Comparison of ENCODE assay signal across 17 cellular contexts in the genomic region with DNA sequence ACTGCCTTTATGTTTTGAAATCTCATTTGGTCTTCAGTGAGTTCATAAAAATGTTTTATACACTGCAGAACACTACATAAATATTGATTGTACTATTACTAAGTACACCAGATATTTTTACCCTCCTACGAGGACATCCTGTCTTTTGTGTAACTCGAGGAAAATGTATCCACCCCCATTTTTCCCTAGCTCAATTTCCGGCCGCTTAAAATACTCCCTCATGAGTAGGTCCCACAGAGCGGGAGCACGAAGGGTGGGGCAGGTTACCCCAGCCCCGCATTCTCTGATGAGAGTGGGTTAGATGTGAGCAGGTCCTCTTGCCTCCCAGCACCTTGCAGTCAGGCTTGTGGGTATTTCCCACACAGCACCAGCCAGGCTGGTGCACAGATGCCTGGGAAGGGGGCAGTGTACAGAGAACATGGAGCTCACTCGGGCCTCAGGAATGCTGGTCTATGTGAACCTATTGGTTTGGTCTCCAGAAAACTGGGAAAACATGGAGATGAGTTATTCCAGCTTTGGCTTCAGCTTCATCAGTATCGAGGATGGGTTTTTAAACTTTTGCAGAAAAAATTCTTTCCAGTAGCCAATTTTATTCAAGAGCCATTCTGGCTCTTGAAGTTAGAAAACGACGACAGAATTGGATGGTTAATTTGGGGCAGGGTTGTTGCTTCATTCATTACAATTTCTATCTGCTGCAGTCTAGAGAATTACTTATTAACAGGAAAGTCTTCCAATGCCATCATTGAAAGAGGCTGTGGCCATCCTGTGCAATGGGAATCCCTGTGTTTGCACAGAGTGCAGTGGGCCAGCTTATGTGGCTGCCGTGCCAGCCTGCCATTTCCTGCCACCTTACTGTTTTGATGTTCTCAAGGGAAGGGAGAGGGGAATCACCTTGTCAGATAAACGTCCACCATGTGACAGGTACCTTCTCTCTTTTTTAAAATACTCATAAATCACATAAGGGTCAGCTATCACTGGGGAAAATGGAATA.
DNase-seq lines count a peak whose midpoint lies in the region; ATAC-seq and TF ChIP-seq lines count a peak whose summit lies in the region.
"Had no signal": no experiment of that assay in that cellular context is flagged by ENCODE, and none has a peak within 500 bp of the region (broad histone marks: within the 10 kb centered on the region; RNA-seq: fewer than 3 reads in every experiment).

No MANE protein-coding gene starts in this region.

- H3K36me3 ChIP-seq in RWPE2 (ENCODE audit: low read depth) (no peaks in the 10 kb centered on the region), upper lobe of left lung (no peaks in the 10 kb centered on the region), gastroesophageal sphincter (no peaks in the 10 kb centered on the region)

- 57 to 68% methylated on average over 13 of the region's 13 CpGs for WGBS in upper lobe of left lung, 2 donors
- WGBS in gastroesophageal sphincter (ENCODE audit: low coverage in 1 of 2), 2 donors: 54 to 74% methylated on average over 8 to 9 of the region's 13 CpGs

- H3K9me3 ChIP-seq in RWPE2 (ENCODE audit: severe bottlenecking): no peaks in the 10 kb centered on the region
- no peaks in the 10 kb centered on the region for H3K9me3 ChIP-seq in upper lobe of left lung
- H3K9me3 ChIP-seq in gastroesophageal sphincter: no peaks in the 10 kb centered on the region

- H3K9me3 Mint-ChIP-seq in osteocyte (ENCODE audit: unreplicated experiment): no peaks in the 10 kb centered on the region
- H3K9me3 Mint-ChIP-seq: activated naive CD4-positive, alpha-beta T cell treated with anti-CD3 and anti-CD28 coated beads, Interleukin-2, amount 10 ng/mL, durations not matched to agents 7 days and 5 days had no signal

- TF ChIP-seq EP300 in upper lobe of left lung (IDR thresholded peaks at IDR 0.05) (no peak), gastroesophageal sphincter (IDR thresholded peaks at IDR 0.05) (no peak)

- H3K4me1 Mint-ChIP-seq in osteocyte (ENCODE audit: unreplicated experiment): peaks cover 25% of the 10 kb centered on the region
- H3K4me1 Mint-ChIP-seq: activated CD4-positive, alpha-beta T cell treated with anti-CD3 and anti-CD28 coated beads for 36 hours; naive B cell had no signal

- H3K4me1 ChIP-seq in RWPE2 (ENCODE audit: insufficient read depth, poor library complexity, severe bottlenecking) (peaks cover 8% of the 10 kb centered on the region), upper lobe of left lung (peaks cover 0 to 2% (median 0%) of the 10 kb centered on the region in 4 donors), gastroesophageal sphincter (no peaks in the 10 kb centered on the region)

- no peak for TF ChIP-seq CTCF in RWPE2 (IDR thresholded peaks at IDR 0.05; ENCODE audit: poor library complexity, severe bottlenecking)
- no peak for TF ChIP-seq CTCF in osteocyte (IDR thresholded peaks at IDR 0.05)
- no peak for TF ChIP-seq CTCF in upper lobe of left lung (IDR thresholded peaks at IDR 0.05)
- TF ChIP-seq CTCF in gastroesophageal sphincter (IDR thresholded peaks at IDR 0.05): no peak

- peak; percentile 14 for DNase-seq in DMS153 (lab: John Stamatoyannopoulos, UW)
- no peak for DNase-seq in RWPE2 (ENCODE audit: low spot score)
- DNase-seq in epithelial cell of prostate (ENCODE audit: low read depth, low spot score): no peak
- DNase-seq in osteocyte (ENCODE audit: extremely low spot score, unreplicated experiment): no peak
- DNase-seq in upper lobe of left lung: no peak
- no peak for DNase-seq in mesenteric fat pad (ENCODE audit: low spot score)
- no peak for DNase-seq in SK-N-DZ (ENCODE audit: low spot score)
- DNase-seq: activated CD4-positive, alpha-beta T cell treated with anti-CD3 and anti-CD28 coated beads for 36 hours; activated naive CD4-positive, alpha-beta T cell treated with anti-CD3 and anti-CD28 coated beads, Interleukin-2, amount 10 ng/mL, durations not matched to agents 7 days and 5 days; AML-193; central memory CD4-positive, alpha-beta T cell; DMS 273 treated with DMSO at 0.1 percent for 48 hours; kidney glomerular epithelial cell; naive B cell; T-helper 9 cell had no signal

- H3K27ac Mint-ChIP-seq in osteocyte (ENCODE audit: unreplicated experiment): peak overlapping the region; percentile 62
- H3K27ac Mint-ChIP-seq: activated CD4-positive, alpha-beta T cell treated with anti-CD3 and anti-CD28 coated beads for 36 hours; activated naive CD4-positive, alpha-beta T cell treated with anti-CD3 and anti-CD28 coated beads, Interleukin-2, amount 10 ng/mL, durations not matched to agents 7 days and 5 days had no signal

- H3K27ac ChIP-seq in RWPE2 (ENCODE audit: poor library complexity, severe bottlenecking) (peak overlapping the region; percentile 22), epithelial cell of prostate (peak overlapping the region; percentile 17), upper lobe of left lung (no peak overlapping the region), gastroesophageal sphincter (no peak overlapping the region)

- H3K27me3 Mint-ChIP-seq in osteocyte (ENCODE audit: unreplicated experiment): no peaks in the 10 kb centered on the region

- TF ChIP-seq POLR2A in upper lobe of left lung (IDR thresholded peaks at IDR 0.05): no peak
- TF ChIP-seq POLR2A in gastroesophageal sphincter (IDR thresholded peaks at IDR 0.05): no peak

- peak; percentile 70 for ATAC-seq in RWPE2 (ENCODE audit: low read depth)
- ATAC-seq in upper lobe of left lung (ENCODE audit: low FRiP score in 2 of 2): no peak
- ATAC-seq in gastroesophageal sphincter: no peak
- ATAC-seq: activated CD4-positive, alpha-beta T cell treated with anti-CD3 and anti-CD28 coated beads for 36 hours; Right ventricle myocardium inferior had no signal

- H3K4me3 Mint-ChIP-seq in osteocyte (ENCODE audit: unreplicated experiment): no peak overlapping the region
- H3K4me3 Mint-ChIP-seq: activated CD4-positive, alpha-beta T cell treated with anti-CD3 and anti-CD28 coated beads for 36 hours; activated naive CD4-positive, alpha-beta T cell treated with anti-CD3 and anti-CD28 coated beads, Interleukin-2, amount 10 ng/mL, durations not matched to agents 7 days and 5 days; naive B cell had no signal

- no peaks in the 10 kb centered on the region for H3K27me3 ChIP-seq in RWPE2 (ENCODE audit: insufficient read depth, poor library complexity, severe bottlenecking)
- no peaks in the 10 kb centered on the region for H3K27me3 ChIP-seq in upper lobe of left lung
- H3K27me3 ChIP-seq in gastroesophageal sphincter: peaks cover 10% of the 10 kb centered on the region

- peaks cover 10% of the 10 kb centered on the region for H3K36me3 Mint-ChIP-seq in osteocyte (ENCODE audit: unreplicated experiment)
- H3K36me3 Mint-ChIP-seq: activated naive CD4-positive, alpha-beta T cell treated with anti-CD3 and anti-CD28 coated beads, Interleukin-2, amount 10 ng/mL, durations not matched to agents 7 days and 5 days; naive B cell had no signal

- H3K4me3 ChIP-seq in RWPE2 (ENCODE audit: severe bottlenecking) (no peak overlapping the region), upper lobe of left lung (no peak overlapping the region), gastroesophageal sphincter (no peak overlapping the region)

Comparison
In these comparisons a context has a peak if more than half of its experiments do, and no peak if none do; other contexts are left out.
1. H3K27ac ChIP-seq: peak in RWPE2 (single experiment) and epithelial cell of prostate (single experiment); none in upper lobe of left lung (0 of 4) and gastroesophageal sphincter (0 of 4).